In the genomic region with DNA sequence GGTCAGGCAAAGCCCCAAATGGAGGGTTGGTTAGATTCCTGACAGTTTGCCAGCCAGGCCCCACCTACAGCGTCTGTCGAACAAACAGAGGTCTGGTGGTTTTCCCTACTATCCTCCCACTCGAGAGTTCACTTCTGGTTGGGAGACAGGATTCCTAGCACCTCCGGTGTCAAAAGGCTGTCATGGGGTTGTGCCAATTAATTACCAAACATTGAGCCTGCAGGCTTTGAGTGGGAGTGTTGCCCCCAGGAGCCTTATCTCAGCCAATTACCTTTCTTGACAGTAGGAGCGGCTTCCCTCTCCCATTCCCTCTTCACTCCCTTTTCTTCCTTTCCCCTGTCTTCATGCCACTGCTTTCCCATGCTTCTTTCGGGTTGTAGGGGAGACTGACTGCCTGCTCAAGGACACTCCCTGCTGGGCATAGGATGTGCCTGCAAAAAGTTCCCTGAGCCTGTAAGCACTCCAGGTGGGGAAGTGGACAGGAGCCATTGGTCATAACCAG, we compare ENCODE assay signal across 8 cellular contexts. TPM values are rescaled to one million over a fixed set of nuclear protein-coding genes. Genes with fewer than 3 reads are reported as not detected.
DNase-seq lines count a peak whose midpoint lies in the region; ATAC-seq and TF ChIP-seq lines count a peak whose summit lies in the region.

No MANE protein-coding gene starts in this region.

- no peaks in the 10 kb centered on the region for H3K9me3 Mint-ChIP-seq in nephron

- H3K36me3 Mint-ChIP-seq in nephron (ENCODE audit: low read depth) = peaks cover 62% of the 10 kb centered on the region

- H3K4me1 Mint-ChIP-seq in nephron = peaks cover 35% of the 10 kb centered on the region

- H3K4me3 ChIP-seq in choroid plexus epithelial cell (ENCODE audit: low read depth, low read length) = no peak overlapping the region

- H3K4me3 Mint-ChIP-seq in nephron = no peak overlapping the region

- ATAC-seq in HG03039 (IDR thresholded peaks at IDR 0.05; ENCODE audit: unreplicated experiment) (no peak), GM21528 (IDR thresholded peaks at IDR 0.05; ENCODE audit: low FRiP score, unreplicated experiment) (no peak), HG03097 (IDR thresholded peaks at IDR 0.05; ENCODE audit: low FRiP score, unreplicated experiment) (no peak)

- peak overlapping the region; percentile 39 to 78 (median 65) for H3K27ac Mint-ChIP-seq in nephron

- peak; percentile 67 for TF ChIP-seq CTCF in LNCAP (IDR thresholded peaks at IDR 0.05)
- peak; percentile 73 for TF ChIP-seq CTCF in choroid plexus epithelial cell (conservative IDR thresholded peaks at IDR 0.05; ENCODE audit: low read depth, low read length)
- peak; percentile 30 to 48 (median 39) for TF ChIP-seq CTCF in nephron (IDR thresholded peaks at IDR 0.05; ENCODE audit: unreplicated experiment in 3 of 3)

- H3K27me3 Mint-ChIP-seq in nephron (ENCODE audit: low read depth) = no peaks in the 10 kb centered on the region

- peak; percentile 38 for DNase-seq in EL
- peak; percentile 66 for DNase-seq in choroid plexus epithelial cell (ENCODE audit: low read depth)
- DNase-seq in occipital lobe (lab: John Stamatoyannopoulos, UW) = no peak

RNA-seq across cellular contexts. Expression of a gene that starts 4.7 kb away (rescaled TPM):
- total RNA-seq in occipital lobe = 2.7 TPM

RNA-seq across cellular contexts. Expression of a gene that starts 8.4 kb away (rescaled TPM):
- total RNA-seq in occipital lobe = 40.7 TPM

RNA-seq across cellular contexts. Expression of a gene that starts 43.1 kb away (rescaled TPM):
- 51.9 TPM for total RNA-seq in occipital lobe

RNA-seq across cellular contexts. Expression of a gene that starts 49.6 kb away (rescaled TPM):
- total RNA-seq in occipital lobe = 73.9 TPM
